In the genomic region with DNA sequence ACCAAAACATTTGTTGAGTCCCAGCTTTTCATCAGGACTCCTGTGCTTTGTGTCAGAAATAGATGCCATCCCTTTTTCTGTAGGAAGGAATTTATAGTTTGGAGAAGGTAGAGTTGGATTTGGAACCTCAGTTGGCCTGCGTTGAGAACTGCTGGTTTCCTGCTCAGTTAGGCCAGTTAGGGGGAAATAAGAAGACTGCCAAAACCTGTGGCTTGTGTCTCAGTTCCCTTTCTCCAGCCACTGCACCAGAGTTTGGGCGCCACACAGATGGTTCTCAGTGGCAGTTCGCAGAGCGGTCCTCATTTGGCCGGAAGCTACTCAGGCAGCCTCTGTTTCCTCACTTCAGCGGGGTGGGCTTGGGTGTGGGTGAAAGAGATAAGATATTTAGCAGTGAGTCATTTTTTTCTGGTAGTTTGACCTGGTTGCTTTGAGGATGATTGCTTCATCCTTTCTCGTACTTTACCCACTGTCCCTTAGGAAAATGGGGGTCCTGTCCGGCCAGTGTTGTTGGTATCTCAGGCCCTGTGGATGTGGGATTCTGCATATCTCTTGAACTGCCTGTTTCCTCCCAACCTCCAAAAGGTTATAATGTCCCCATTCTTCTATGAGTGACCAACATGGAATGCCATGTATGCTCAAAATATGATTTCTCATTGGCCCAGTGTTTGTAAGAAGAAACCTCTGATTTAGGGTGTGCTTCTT, we compare ENCODE assay signal across 8 cellular contexts. TPM values are rescaled to one million over a fixed set of nuclear protein-coding genes. Genes with fewer than 3 reads are reported as not detected.
DNase-seq lines count a peak whose midpoint lies in the region; ATAC-seq lines count a peak whose summit lies in the region.

No MANE protein-coding gene starts in this region.

- in situ Hi-C loops in SK-MEL-5 (cut with HindIII; ENCODE audit: low pct_unique_long_range_greater_than_20kb, low sequenced_read_pairs), result no loop called here

- peak; percentile 80 for DNase-seq in CD1c-positive myeloid dendritic cell (ENCODE audit: extremely low spot score)
- peak; percentile 58 for DNase-seq in GM19240 (ENCODE audit: insufficient read length, low spot score)
- peak; percentile 31 for DNase-seq in SK-MEL-5 (ENCODE audit: low read depth, low spot score)
- DNase-seq in fibroblast of peridontal ligament (ENCODE audit: extremely low read depth), result peak; percentile 33
- peak; percentile 38 to 48 for DNase-seq in stimulated activated CD8-positive, alpha-beta memory T cell treated with anti-CD3 and anti-CD28 coated beads, Interleukin-15, amount 100 ng/mL, for 4 hours (ENCODE audit: low read depth in 2 of 2)
- no peak for DNase-seq in DMS153 treated with DMSO at 0.1 percent for 48 hours (lab: John Stamatoyannopoulos, UW; ENCODE audit: unreplicated experiment)
- DNase-seq in kidney glomerular epithelial cell (lab: John Stamatoyannopoulos, UW), result no peak

- ATAC-seq in HG03103 (IDR thresholded peaks at IDR 0.05; ENCODE audit: low read depth, unreplicated experiment), result peak; percentile 76

RNA-seq across cellular contexts. Expression of gene JARID2, which starts 53.7 kb away (rescaled TPM):
- 35.5 and 37.6 TPM in 2 replicates for total RNA-seq in SK-MEL-5 (2014; rRNA removed; shearing (Covaris generic))
- polyA plus RNA-seq in SK-MEL-5 (2015; cell fraction: cytosol; rRNA removed), result 44.4 and 57.0 TPM in 2 replicates
- polyA plus RNA-seq in SK-MEL-5 (2015; cell fraction: nucleus; rRNA removed), result 74.2 and 74.8 TPM in 2 replicates

Comparison
In these comparisons a context has a peak if more than half of its experiments do, and no peak if none do; other contexts are left out.
1. DNase-seq: peak in CD1c-positive myeloid dendritic cell (single experiment), GM19240 (single experiment), SK-MEL-5 (single experiment), fibroblast of peridontal ligament (single experiment) and stimulated activated CD8-positive, alpha-beta memory T cell treated with anti-CD3 and anti-CD28 coated beads, Interleukin-15, amount 100 ng/mL, for 4 hours (2 of 2); none in DMS153 treated with DMSO at 0.1 percent for 48 hours (single experiment) and kidney glomerular epithelial cell (single experiment).